ENCODE assay signal across 21 cellular contexts in genomic region chr2:127406454-127406853, GRCh38. TPM values are rescaled to one million over a fixed set of nuclear protein-coding genes. Genes with fewer than 3 reads are reported as not detected.
A peak's percentile ranks its signal among the peaks of the same experiment; 100 is the strongest.
DNase-seq lines count a peak whose midpoint lies in the region; ATAC-seq and TF ChIP-seq lines count a peak whose summit lies in the region.
"Had no signal": no experiment of that assay in that cellular context is flagged by ENCODE, and none has a peak within 500 bp of the region (broad histone marks: within the 10 kb centered on the region; RNA-seq: fewer than 3 reads in every experiment).

No MANE protein-coding gene starts in this region.

- DNase-seq in MG63, result peak; percentile 29
- DNase-seq in choroid plexus epithelial cell (ENCODE audit: low read depth), result peak; percentile 47
- no peak for DNase-seq in mesothelial cell of epicardium (ENCODE audit: low spot score in 2 of 2, unreplicated experiment in 2 of 2)
- no peak for DNase-seq in tibial artery
- no peak for DNase-seq in activated CD4-positive, alpha-beta memory T cell treated with anti-CD3 and anti-CD28 coated beads, Interleukin-2, amount 10 ng/mL, durations not matched to agents 7 days and 5 days
- DNase-seq: activated B cell treated with CpG ODN at 0.5 μM for 24 hours; activated CD8-positive, alpha-beta T cell treated with anti-CD3 and anti-CD28 coated beads, Interleukin-2, amount 10 ng/mL, durations not matched to agents 7 days and 5 days; activated T-cell treated with anti-CD3 and anti-CD28 coated beads, Interleukin-2, amount 50 U/mL, for 4 hours; BE2C; NCI-H1436 treated with DMSO at 0.1 percent for 48 hours; sigmoid colon; SK-N-SH; stimulated activated naive B cell treated with anti-CD40 and anti-IgM and Interleukin-4, amounts not matched to agents 10 μg/mL and 1 μg/mL and 100 μg/mL, for 72 hours; trophoblast cell had no signal

- peak overlapping the region; percentile 94 to 98 for H3K27ac ChIP-seq in tibial artery

- POLR2A ChIA-PET in activated CD4-positive, alpha-beta memory T cell treated with anti-CD3 and anti-CD28 coated beads, Interleukin-2, amount 10 ng/mL, durations not matched to agents 7 days and 5 days (lab: Charles Lee), result interaction anchor here (1.2 to 1.6 kb wide), 2 partner anchors 18 to 20 kb away, joined by 3 to 7 read pairs; no protein-coding TSS in a partner anchor

- CTCF ChIA-PET in activated CD4-positive, alpha-beta memory T cell treated with anti-CD3 and anti-CD28 coated beads, Interleukin-2, amount 10 ng/mL, durations not matched to agents 7 days and 5 days (lab: Charles Lee), result interaction anchor here (0.9 kb wide), 1 partner anchor 28 kb away, joined by 3 read pairs; no protein-coding TSS in a partner anchor

- H3K9me3 Mint-ChIP-seq in mesothelial cell of epicardium, result no peaks in the 10 kb centered on the region
- H3K9me3 Mint-ChIP-seq in activated CD4-positive, alpha-beta memory T cell treated with anti-CD3 and anti-CD28 coated beads, Interleukin-2, amount 10 ng/mL, durations not matched to agents 7 days and 5 days, result no peaks in the 10 kb centered on the region
- H3K9me3 Mint-ChIP-seq: activated B cell treated with CpG ODN at 0.5 μM for 24 hours; activated naive CD4-positive, alpha-beta T cell treated with anti-CD3 and anti-CD28 coated beads, Interleukin-2, amount 50 U/mL, for 72 hours; activated T-cell treated with anti-CD3 and anti-CD28 coated beads, Interleukin-2, amount 50 U/mL, for 4 hours; stimulated activated naive B cell treated with anti-CD40 and anti-IgM and Interleukin-4, amounts not matched to agents 10 μg/mL and 1 μg/mL and 100 μg/mL, for 72 hours had no signal

- H3K4me3 ChIP-seq in MG63 (no peak overlapping the region), choroid plexus epithelial cell (ENCODE audit: low read depth, low read length) (no peak overlapping the region), tibial artery (no peak overlapping the region)
- H3K4me3 ChIP-seq: dorsolateral prefrontal cortex, pancreas, sigmoid colon had no signal

- ATAC-seq in HG02571 (IDR thresholded peaks at IDR 0.05; ENCODE audit: unreplicated experiment) (no peak), GM18909 (IDR thresholded peaks at IDR 0.05; ENCODE audit: poor library complexity, unreplicated experiment) (no peak)
- ATAC-seq: activated CD8-positive, alpha-beta T cell treated with anti-CD3 and anti-CD28 coated beads, Interleukin-2, amount 10 ng/mL, durations not matched to agents 7 days and 5 days; activated naive CD4-positive, alpha-beta T cell treated with anti-CD3 and anti-CD28 coated beads, Interleukin-2, amount 50 U/mL, for 72 hours; activated T-cell treated with anti-CD3 and anti-CD28 coated beads, Interleukin-2, amount 50 U/mL, for 4 hours; pancreas; stimulated activated naive B cell treated with anti-CD40 and anti-IgM and Interleukin-4, amounts not matched to agents 10 μg/mL and 1 μg/mL and 100 μg/mL, for 72 hours had no signal

- H3K27ac Mint-ChIP-seq in mesothelial cell of epicardium, result peak overlapping the region; percentile 61
- H3K27ac Mint-ChIP-seq in activated CD4-positive, alpha-beta memory T cell treated with anti-CD3 and anti-CD28 coated beads, Interleukin-2, amount 10 ng/mL, durations not matched to agents 7 days and 5 days, result no peak overlapping the region
- H3K27ac Mint-ChIP-seq: activated B cell treated with CpG ODN at 0.5 μM for 24 hours; activated CD8-positive, alpha-beta T cell treated with anti-CD3 and anti-CD28 coated beads, Interleukin-2, amount 10 ng/mL, durations not matched to agents 7 days and 5 days; activated naive CD4-positive, alpha-beta T cell treated with anti-CD3 and anti-CD28 coated beads, Interleukin-2, amount 50 U/mL, for 72 hours had no signal

- H3K27me3 Mint-ChIP-seq in mesothelial cell of epicardium (ENCODE audit: low read depth), result no peaks in the 10 kb centered on the region
- H3K27me3 Mint-ChIP-seq in activated CD4-positive, alpha-beta memory T cell treated with anti-CD3 and anti-CD28 coated beads, Interleukin-2, amount 10 ng/mL, durations not matched to agents 7 days and 5 days, result peaks cover 7% of the 10 kb centered on the region
- H3K27me3 Mint-ChIP-seq: activated B cell treated with CpG ODN at 0.5 μM for 24 hours; stimulated activated naive B cell treated with anti-CD40 and anti-IgM and Interleukin-4, amounts not matched to agents 10 μg/mL and 1 μg/mL and 100 μg/mL, for 72 hours had no signal

- H3K36me3 Mint-ChIP-seq in mesothelial cell of epicardium, result no peaks in the 10 kb centered on the region
- no peaks in the 10 kb centered on the region for H3K36me3 Mint-ChIP-seq in activated CD4-positive, alpha-beta memory T cell treated with anti-CD3 and anti-CD28 coated beads, Interleukin-2, amount 10 ng/mL, durations not matched to agents 7 days and 5 days (ENCODE audit: low read depth)
- H3K36me3 Mint-ChIP-seq: activated naive CD4-positive, alpha-beta T cell treated with anti-CD3 and anti-CD28 coated beads, Interleukin-2, amount 50 U/mL, for 72 hours; brain; stimulated activated naive B cell treated with anti-CD40 and anti-IgM and Interleukin-4, amounts not matched to agents 10 μg/mL and 1 μg/mL and 100 μg/mL, for 72 hours had no signal

- H3K9me3 ChIP-seq in MG63 (no peaks in the 10 kb centered on the region), tibial artery (no peaks in the 10 kb centered on the region)
- H3K9me3 ChIP-seq: BE2C, pancreas, sigmoid colon, SK-N-SH had no signal

- H3K4me1 Mint-ChIP-seq in mesothelial cell of epicardium, result peaks cover 48% of the 10 kb centered on the region
- peaks cover 35% of the 10 kb centered on the region for H3K4me1 Mint-ChIP-seq in activated CD4-positive, alpha-beta memory T cell treated with anti-CD3 and anti-CD28 coated beads, Interleukin-2, amount 10 ng/mL, durations not matched to agents 7 days and 5 days

- intact Hi-C loops in tibial artery (cut with DNase I; ENCODE audit: low total_unique reads), result no loop called here

- peaks cover 0 to 65% (median 52%) of the 10 kb centered on the region in 4 donors for H3K4me1 ChIP-seq in tibial artery

- H3K36me3 ChIP-seq in MG63 (no peaks in the 10 kb centered on the region), tibial artery (no peaks in the 10 kb centered on the region)
- H3K36me3 ChIP-seq: BE2C, pancreas, sigmoid colon had no signal

- H3K4me3 Mint-ChIP-seq in mesothelial cell of epicardium, result no peak overlapping the region
- no peak overlapping the region for H3K4me3 Mint-ChIP-seq in activated CD4-positive, alpha-beta memory T cell treated with anti-CD3 and anti-CD28 coated beads, Interleukin-2, amount 10 ng/mL, durations not matched to agents 7 days and 5 days
- H3K4me3 Mint-ChIP-seq: activated B cell treated with CpG ODN at 0.5 μM for 24 hours; activated CD8-positive, alpha-beta T cell treated with anti-CD3 and anti-CD28 coated beads, Interleukin-2, amount 10 ng/mL, durations not matched to agents 7 days and 5 days; activated T-cell treated with anti-CD3 and anti-CD28 coated beads, Interleukin-2, amount 50 U/mL, for 4 hours had no signal

- TF ChIP-seq CTCF in choroid plexus epithelial cell (conservative IDR thresholded peaks at IDR 0.05; ENCODE audit: low read depth, low read length) (no peak), mesothelial cell of epicardium (IDR thresholded peaks at IDR 0.05; ENCODE audit: unreplicated experiment) (no peak), tibial artery (IDR thresholded peaks at IDR 0.05) (no peak)

- H3K27me3 ChIP-seq in MG63 (no peaks in the 10 kb centered on the region), tibial artery (no peaks in the 10 kb centered on the region)
- H3K27me3 ChIP-seq: BE2C, dorsolateral prefrontal cortex, pancreas, sigmoid colon had no signal

RNA-seq across cellular contexts. Expression of gene PROC, which starts 11.8 kb away (rescaled TPM):
- not detected in 2 replicates for total RNA-seq in MG63 (2014; rRNA removed; shearing (Covaris generic); ENCODE audit: low replicate concordance)
- 0.24 to 0.25 TPM (median 0.25 TPM) in 3 replicates for total RNA-seq in mesothelial cell of epicardium
- total RNA-seq in activated CD4-positive, alpha-beta memory T cell treated with anti-CD3 and anti-CD28 coated beads, Interleukin-2, amount 10 ng/mL, durations not matched to agents 7 days and 5 days, result not detected
- total RNA-seq: activated B cell treated with CpG ODN at 0.5 μM for 24 hours; activated CD8-positive, alpha-beta T cell treated with anti-CD3 and anti-CD28 coated beads, Interleukin-2, amount 10 ng/mL, durations not matched to agents 7 days and 5 days; activated naive CD4-positive, alpha-beta T cell treated with anti-CD3 and anti-CD28 coated beads, Interleukin-2, amount 50 U/mL, for 72 hours; lower leg skin; sigmoid colon had no signal

RNA-seq across cellular contexts. Expression of gene MAP3K2, which starts 18.7 kb away (rescaled TPM):
- total RNA-seq in MG63 (2014; rRNA removed; shearing (Covaris generic); ENCODE audit: low replicate concordance), result 10.6 and 32.9 TPM in 2 replicates
- 47.6 to 48.1 TPM (median 47.9 TPM) in 3 replicates for total RNA-seq in mesothelial cell of epicardium
- 10 to 100 TPM; 56.2 to 59.6 TPM for total RNA-seq in activated CD4-positive, alpha-beta memory T cell treated with anti-CD3 and anti-CD28 coated beads, Interleukin-2, amount 10 ng/mL, durations not matched to agents 7 days and 5 days

Comparison
In these comparisons a context has a peak if more than half of its experiments do, and no peak if none do; other contexts are left out.
1. DNase-seq: peak in MG63 (single experiment) and choroid plexus epithelial cell (single experiment); none in mesothelial cell of epicardium (0 of 2), tibial artery (0 of 2) and activated CD4-positive, alpha-beta memory T cell treated with anti-CD3 and anti-CD28 coated beads, Interleukin-2, amount 10 ng/mL, durations not matched to agents 7 days and 5 days (single experiment).